In the genomic region with DNA sequence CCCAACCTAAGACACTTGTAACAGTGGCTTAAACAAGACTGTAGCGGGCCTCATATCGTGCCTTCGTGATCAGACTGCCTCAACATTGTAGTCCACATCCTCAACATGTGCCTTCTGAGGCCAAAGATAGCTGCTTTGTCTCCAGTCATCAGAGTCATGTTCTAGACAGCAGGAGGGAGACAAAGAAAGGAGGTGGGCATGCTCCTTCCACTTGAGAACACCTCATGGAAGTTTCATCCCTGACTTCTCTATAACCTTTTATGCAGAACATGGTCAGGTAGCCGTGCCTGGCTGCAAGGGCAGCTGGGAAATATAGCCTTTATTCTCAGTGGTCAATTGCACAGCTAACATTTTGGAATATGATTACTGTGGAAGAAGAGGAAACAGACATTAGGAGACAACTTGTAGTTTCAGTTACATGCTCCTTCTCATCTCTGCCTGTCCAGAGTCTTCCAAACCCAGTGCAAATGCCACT, we compare ENCODE assay signal across 21 cellular contexts. TPM values are rescaled to one million over a fixed set of nuclear protein-coding genes. Genes with fewer than 3 reads are reported as not detected.
DNase-seq lines count a peak whose midpoint lies in the region; ATAC-seq, FAIRE-seq and TF ChIP-seq lines count a peak whose summit lies in the region.
"Had no signal": no experiment of that assay in that cellular context is flagged by ENCODE, and none has a peak within 500 bp of the region (broad histone marks: within the 10 kb centered on the region; RNA-seq: fewer than 3 reads in every experiment).

No MANE protein-coding gene starts in this region.

- H3K27ac ChIP-seq in hepatocyte, result peak overlapping the region; percentile 62
- peak overlapping the region; percentile 65 to 77 for H3K27ac ChIP-seq in small intestine (ENCODE audit: low read depth in 1 of 2, low read length in 1 of 2)
- H3K27ac ChIP-seq: 22Rv1, brain microvascular endothelial cell, dorsolateral prefrontal cortex, thyroid gland had no signal

- intact Hi-C loops in activated CD4-positive, alpha-beta T cell treated with anti-CD3 and anti-CD28 coated beads for 36 hours (cut with DNase I, micrococcal nuclease), result no loop called here

- H4K20me1 ChIP-seq in hepatocyte (ENCODE audit: insufficient read depth, poor library complexity, severe bottlenecking), result no peaks in the 10 kb centered on the region

- H3K4me3 Mint-ChIP-seq in activated CD4-positive, alpha-beta T cell treated with anti-CD3 and anti-CD28 coated beads for 36 hours, result no peak overlapping the region
- peak overlapping the region; percentile 71 for H3K4me3 Mint-ChIP-seq in T-helper 2 cell treated with Interferon-gamma antibody and Interleukin-4, amounts not matched to agents 5 μg/mL and 100 μg/mL, for 36 hours
- H3K4me3 Mint-ChIP-seq: HFFc6, nephron had no signal

- H3K36me3 Mint-ChIP-seq in activated CD4-positive, alpha-beta T cell treated with anti-CD3 and anti-CD28 coated beads for 36 hours (ENCODE audit: low read depth), result peaks cover 12% of the 10 kb centered on the region
- H3K36me3 Mint-ChIP-seq in T-helper 2 cell treated with Interferon-gamma antibody and Interleukin-4, amounts not matched to agents 5 μg/mL and 100 μg/mL, for 36 hours (ENCODE audit: low read depth), result peaks cover 4% of the 10 kb centered on the region

- no peak for TF ChIP-seq CTCF in hepatocyte (IDR thresholded peaks at IDR 0.05; ENCODE audit: poor library complexity)
- no peak for TF ChIP-seq CTCF in GM10266 (IDR thresholded peaks at IDR 0.05; ENCODE audit: control insufficient read depth, insufficient read depth, low read depth, missing control alignments)

- peaks cover 9% of the 10 kb centered on the region for H3K9me3 Mint-ChIP-seq in activated CD4-positive, alpha-beta T cell treated with anti-CD3 and anti-CD28 coated beads for 36 hours (ENCODE audit: low read depth)
- peaks cover 12% of the 10 kb centered on the region for H3K9me3 Mint-ChIP-seq in T-helper 2 cell treated with Interferon-gamma antibody and Interleukin-4, amounts not matched to agents 5 μg/mL and 100 μg/mL, for 36 hours
- H3K9me3 Mint-ChIP-seq: HFFc6, nephron had no signal

- no peak for ATAC-seq in activated CD4-positive, alpha-beta T cell treated with anti-CD3 and anti-CD28 coated beads for 36 hours
- no peak for ATAC-seq in GM18519 (IDR thresholded peaks at IDR 0.05; ENCODE audit: low FRiP score, unreplicated experiment)

- no peaks in the 10 kb centered on the region for H3K9me2 ChIP-seq in hepatocyte (replicated peaks; ENCODE audit: insufficient read depth)

- no peaks in the 10 kb centered on the region for H3K36me3 ChIP-seq in hepatocyte (replicated peaks; ENCODE audit: insufficient read depth, low read depth)
- H3K36me3 ChIP-seq in small intestine (ENCODE audit: control insufficient read depth in 2 of 2, insufficient read depth in 2 of 2, low read length in 2 of 2), result no peaks in the 10 kb centered on the region
- H3K36me3 ChIP-seq: brain microvascular endothelial cell, thyroid gland had no signal

- H3K4me2 ChIP-seq in hepatocyte, result no peak overlapping the region

- WGBS in hepatocyte (ENCODE audit: low lambda C conversion rate, missing lambda C conversion rate), result 54% methylated on average over 4 of the region's 4 CpGs
- 49 to 58% (median 51%) methylated on average over 4 of the region's 4 CpGs for WGBS in small intestine, 3 donors

- peak overlapping the region; percentile 10 for H2AFZ ChIP-seq in hepatocyte

- H3K4me3 ChIP-seq in hepatocyte, result no peak overlapping the region
- no peak overlapping the region for H3K4me3 ChIP-seq in small intestine (ENCODE audit: low read depth in 1 of 2, low read length in 2 of 2)
- H3K4me3 ChIP-seq: dorsolateral prefrontal cortex, lung, thyroid gland had no signal

- H3K27me3 ChIP-seq in hepatocyte (no peaks in the 10 kb centered on the region), small intestine (ENCODE audit: control insufficient read depth in 2 of 2, insufficient read depth in 2 of 2, low read length in 2 of 2) (no peaks in the 10 kb centered on the region)
- H3K27me3 ChIP-seq: brain microvascular endothelial cell, dorsolateral prefrontal cortex, thyroid gland had no signal

- peaks cover 41% of the 10 kb centered on the region for H3K4me1 ChIP-seq in hepatocyte (ENCODE audit: insufficient read depth)
- H3K4me1 ChIP-seq in small intestine (ENCODE audit: control insufficient read depth in 2 of 2, insufficient read depth in 1 of 2, low read depth in 1 of 2, low read length in 1 of 2), result peaks cover 3 to 11% of the 10 kb centered on the region in 2 donors

- H3K79me2 ChIP-seq in hepatocyte, result no peaks in the 10 kb centered on the region

- no peak for FAIRE-seq in small intestine (lab: Jason Lieb, UNC)
- FAIRE-seq: HTR-8/SVneo had no signal

- POLR2A ChIA-PET in activated CD4-positive, alpha-beta T cell treated with anti-CD3 and anti-CD28 coated beads for 36 hours (lab: Charles Lee), result no interaction called here

- peak overlapping the region; percentile 17 for H3K27ac Mint-ChIP-seq in activated CD4-positive, alpha-beta T cell treated with anti-CD3 and anti-CD28 coated beads for 36 hours
- peak overlapping the region; percentile 96 for H3K27ac Mint-ChIP-seq in T-helper 2 cell treated with Interferon-gamma antibody and Interleukin-4, amounts not matched to agents 5 μg/mL and 100 μg/mL, for 36 hours
- H3K27ac Mint-ChIP-seq: HFFc6, nephron, progenitor cell of endocrine pancreas had no signal

- no peaks in the 10 kb centered on the region for H3K9me3 ChIP-seq in hepatocyte (ENCODE audit: low read depth)
- H3K9me3 ChIP-seq in small intestine (ENCODE audit: control insufficient read depth, low read depth), result no peaks in the 10 kb centered on the region
- H3K9me3 ChIP-seq: thyroid gland had no signal

- H3K4me1 Mint-ChIP-seq in activated CD4-positive, alpha-beta T cell treated with anti-CD3 and anti-CD28 coated beads for 36 hours, result peaks cover 43% of the 10 kb centered on the region
- peaks cover 27% of the 10 kb centered on the region for H3K4me1 Mint-ChIP-seq in T-helper 2 cell treated with Interferon-gamma antibody and Interleukin-4, amounts not matched to agents 5 μg/mL and 100 μg/mL, for 36 hours (ENCODE audit: low read depth)
- H3K4me1 Mint-ChIP-seq: nephron had no signal

- no peak for DNase-seq in activated CD4-positive, alpha-beta T cell treated with anti-CD3 and anti-CD28 coated beads for 36 hours
- DNase-seq in activated CD4-positive, alpha-beta T cell treated with anti-CD3 and anti-CD28 coated beads for 1 hour, result no peak
- DNase-seq in T-helper 2 cell treated with Interferon-gamma antibody and Interleukin-4, amounts not matched to agents 5 μg/mL and 100 μg/mL, for 36 hours (ENCODE audit: low spot score), result no peak
- DNase-seq in hepatocyte (ENCODE audit: low spot score) (no peak), small intestine (peak; percentile 34), GM10266 (ENCODE audit: extremely low spot score) (no peak), AG08396 (ENCODE audit: low spot score) (no peak)
- DNase-seq: brain microvascular endothelial cell, dorsolateral prefrontal cortex, HFFc6, NCI-H1436, NCI-H82, RPMI8226 had no signal

- CTCF ChIA-PET in activated CD4-positive, alpha-beta T cell treated with anti-CD3 and anti-CD28 coated beads for 36 hours (lab: Charles Lee), result interaction anchor here (2.1 to 4.9 kb wide), 2 partner anchors 20 to 21 kb away, joined by 21 to 33 read pairs; no protein-coding TSS in a partner anchor

- no peaks in the 10 kb centered on the region for H3K27me3 Mint-ChIP-seq in activated CD4-positive, alpha-beta T cell treated with anti-CD3 and anti-CD28 coated beads for 36 hours
- no peaks in the 10 kb centered on the region for H3K27me3 Mint-ChIP-seq in T-helper 2 cell treated with Interferon-gamma antibody and Interleukin-4, amounts not matched to agents 5 μg/mL and 100 μg/mL, for 36 hours (ENCODE audit: low read depth)

RNA-seq across cellular contexts. Expression of gene DHRS2, which starts 25.3 kb away (rescaled TPM):
- 1 to 10 TPM; 3.1 to 3.7 TPM for total RNA-seq in activated CD4-positive, alpha-beta T cell treated with anti-CD3 and anti-CD28 coated beads for 36 hours
- 10.4 and 13.2 TPM in 2 replicates for total RNA-seq in hepatocyte
- polyA plus RNA-seq in hepatocyte (14.2 and 15.1 TPM in 2 replicates), small intestine (1 to 10 TPM in 1 of 3 donors, not detected in 2; 1.1 TPM)
- total RNA-seq: thyroid gland had no signal

RNA-seq across cellular contexts. Expression of gene JPH4, which starts 32.3 kb away (rescaled TPM):
- not detected for total RNA-seq in activated CD4-positive, alpha-beta T cell treated with anti-CD3 and anti-CD28 coated beads for 36 hours
- total RNA-seq in hepatocyte, result 2.3 and 2.7 TPM in 2 replicates
- 1.7 and 2.7 TPM in 2 replicates for polyA plus RNA-seq in hepatocyte
- polyA plus RNA-seq in small intestine, result 1 to 10 TPM in 2 of 3 donors, not detected in 1; 1.1 to 4.0 TPM
- total RNA-seq: HFFc6, progenitor cell of endocrine pancreas had no signal
- polyA plus RNA-seq: BJ had no signal

RNA-seq across cellular contexts. Expression of gene AP1G2, which starts 43.3 kb away (rescaled TPM):
- total RNA-seq in activated CD4-positive, alpha-beta T cell treated with anti-CD3 and anti-CD28 coated beads for 36 hours, result 100 to 1,000 TPM; 162 to 166 TPM
- total RNA-seq in hepatocyte, result 87.5 and 114 TPM in 2 replicates
- polyA plus RNA-seq in hepatocyte (191 and 282 TPM in 2 replicates), small intestine (100 to 1,000 TPM in 2 of 3 donors, 10 to 100 TPM in 1; 80.4 to 376 (median 195) TPM)

RNA-seq across cellular contexts. Expression of gene THTPA, which starts 54.8 kb away (rescaled TPM):
- total RNA-seq in activated CD4-positive, alpha-beta T cell treated with anti-CD3 and anti-CD28 coated beads for 36 hours, result 1 to 10 TPM; 8.3 to 8.5 TPM
- 13.5 and 20.4 TPM in 2 replicates for total RNA-seq in hepatocyte
- polyA plus RNA-seq in hepatocyte, result 14.2 and 15.5 TPM in 2 replicates
- polyA plus RNA-seq in small intestine, result 10 to 100 TPM in 2 of 3 donors, 1 to 10 TPM in 1; 9.7 to 18.7 (median 12.3) TPM

RNA-seq across cellular contexts. Expression of gene ZFHX2, which starts 59.3 kb away (rescaled TPM):
- total RNA-seq in activated CD4-positive, alpha-beta T cell treated with anti-CD3 and anti-CD28 coated beads for 36 hours, result 1 to 10 TPM; 1.0 to 1.3 TPM
- total RNA-seq in hepatocyte, result 0.28 and 1.4 TPM in 2 replicates
- polyA plus RNA-seq in hepatocyte, result 1.5 and 2.2 TPM in 2 replicates
- polyA plus RNA-seq in small intestine, result under 1 TPM in 1 of 3 donors, not detected in 2; 0.55 TPM
